ENCODE assay signal across 8 cellular contexts in genomic region chr10:85612378-85612775, GRCh38.
DNase-seq lines count a peak whose midpoint lies in the region; ATAC-seq and TF ChIP-seq lines count a peak whose summit lies in the region.

No MANE protein-coding gene starts in this region.

- H3K9me3 ChIP-seq in effector memory CD4-positive, alpha-beta T cell (ENCODE audit: control insufficient read depth, low read length) = no peaks in the 10 kb centered on the region
- H3K9me3 ChIP-seq in right atrium auricular region = no peaks in the 10 kb centered on the region

- DNase-seq in NOMO-1 (lab: John Stamatoyannopoulos, UW; ENCODE audit: unreplicated experiment in 2 of 2) (peak; percentile 30 to 73), C1 segment of cervical spinal cord (lab: John Stamatoyannopoulos, UW) (no peak), right atrium auricular region (ENCODE audit: low spot score) (no peak), GM20000 (ENCODE audit: low spot score) (no peak), NCI-H146 (lab: John Stamatoyannopoulos, UW) (no peak)
- DNase-seq in effector memory CD4-positive, alpha-beta T cell = peak; percentile 7 to 37 (median 25)

- H3K36me3 ChIP-seq in effector memory CD4-positive, alpha-beta T cell (ENCODE audit: control insufficient read depth, insufficient read depth, low read length) = no peaks in the 10 kb centered on the region
- no peaks in the 10 kb centered on the region for H3K36me3 ChIP-seq in right atrium auricular region

- H3K4me3 ChIP-seq in effector memory CD4-positive, alpha-beta T cell (ENCODE audit: insufficient read depth, low read depth, low read length, poor library complexity, severe bottlenecking) = peak overlapping the region; percentile 16
- no peak overlapping the region for H3K4me3 ChIP-seq in right atrium auricular region

- H3K27ac ChIP-seq in effector memory CD4-positive, alpha-beta T cell (ENCODE audit: insufficient read depth, low read length, poor library complexity, severe bottlenecking) = no peak overlapping the region
- H3K27ac ChIP-seq in right atrium auricular region = no peak overlapping the region

- ATAC-seq in GM18520 (IDR thresholded peaks at IDR 0.05; ENCODE audit: unreplicated experiment) (peak; percentile 96), HG02642 (IDR thresholded peaks at IDR 0.05; ENCODE audit: poor library complexity, unreplicated experiment) (peak; percentile 86)

- H3K27me3 ChIP-seq in effector memory CD4-positive, alpha-beta T cell (replicated peaks; ENCODE audit: control insufficient read depth, insufficient read depth, low read length, poor library complexity, severe bottlenecking) = no peaks in the 10 kb centered on the region
- H3K27me3 ChIP-seq in right atrium auricular region = no peaks in the 10 kb centered on the region

- TF ChIP-seq CTCF in right atrium auricular region (IDR thresholded peaks at IDR 0.05) = no peak
- TF ChIP-seq CTCF in GM20000 (IDR thresholded peaks at IDR 0.05; ENCODE audit: extremely low read depth, missing control alignments) = no peak

- peaks cover 35% of the 10 kb centered on the region for H3K4me1 ChIP-seq in effector memory CD4-positive, alpha-beta T cell (ENCODE audit: control insufficient read depth, insufficient read depth, low read length, poor library complexity, severe bottlenecking)
- H3K4me1 ChIP-seq in right atrium auricular region = no peaks in the 10 kb centered on the region

Comparison
In these comparisons a context has a peak if more than half of its experiments do, and no peak if none do; other contexts are left out.
1. DNase-seq: peak in NOMO-1 (2 of 2) and effector memory CD4-positive, alpha-beta T cell (3 of 3); none in C1 segment of cervical spinal cord (0 of 14), right atrium auricular region (single experiment), GM20000 (single experiment) and NCI-H146 (single experiment).